In genomic region chr3:132417695-132418520, GRCh38 we compare ENCODE assay signal across 1 cellular context.
A peak's percentile ranks its signal among the peaks of the same experiment; 100 is the strongest.
TF ChIP-seq lines count a peak whose summit lies in the region.

No MANE protein-coding gene starts in this region.

TF ChIP-seq in HepG2, 621 proteins besides CTCF, POLR2A, EP300 and RAD21 (continued from another document and continues in another):
- TF ChIP-seq ZNF687 (CRISPR knock-in tag; IDR thresholded peaks at IDR 0.05) (peak; percentile 29), RFXAP (CRISPR knock-in tag; IDR thresholded peaks at IDR 0.05; ENCODE audit: borderline replicate concordance) (no peak), NR0B2 (CRISPR knock-in tag; IDR thresholded peaks at IDR 0.05) (no peak), ZSCAN30 (CRISPR knock-in tag; IDR thresholded peaks at IDR 0.05) (no peak), MAX (IDR thresholded peaks at IDR 0.05) (no peak), RFXANK (CRISPR knock-in tag; IDR thresholded peaks at IDR 0.05) (no peak), ZNF567 (CRISPR knock-in tag; IDR thresholded peaks at IDR 0.05; ENCODE audit: borderline replicate concordance) (no peak), YEATS4 (CRISPR knock-in tag; IDR thresholded peaks at IDR 0.05; ENCODE audit: borderline replicate concordance) (no peak; the same call in 1 of the 2 replicates), ZGPAT (CRISPR knock-in tag; IDR thresholded peaks at IDR 0.05) (peak; percentile 47; the same call in 1 of the 2 replicates), ZC3H13 (CRISPR knock-in tag; IDR thresholded peaks at IDR 0.05) (no peak), ZNF564 (CRISPR knock-in tag; IDR thresholded peaks at IDR 0.05) (no peak), ZNF772 (CRISPR knock-in tag; IDR thresholded peaks at IDR 0.05) (no peak), WIZ (CRISPR knock-in tag; IDR thresholded peaks at IDR 0.05) (peak; percentile 70; the same call in 1 of the 2 replicates), ZNF543 (CRISPR knock-in tag; IDR thresholded peaks at IDR 0.05) (no peak), STAG1 (CRISPR knock-in tag; IDR thresholded peaks at IDR 0.05) (no peak), ZNF441 (CRISPR knock-in tag; IDR thresholded peaks at IDR 0.05; ENCODE audit: borderline replicate concordance) (no peak), ZNF562 (CRISPR knock-in tag; IDR thresholded peaks at IDR 0.05; ENCODE audit: borderline replicate concordance) (no peak), TARDBP (CRISPR knock-in tag; IDR thresholded peaks at IDR 0.05) (no peak), ZNF605 (CRISPR knock-in tag; IDR thresholded peaks at IDR 0.05) (no peak), HINFP (CRISPR knock-in tag; IDR thresholded peaks at IDR 0.05; ENCODE audit: low read depth) (no peak), GFI1 (CRISPR knock-in tag; IDR thresholded peaks at IDR 0.05; ENCODE audit: borderline replicate concordance) (0 out of 2 replicates have a peak, but pooled peaks have one; percentile 3), ZNF337 (CRISPR knock-in tag; IDR thresholded peaks at IDR 0.05; ENCODE audit: borderline replicate concordance, low read depth) (no peak), MYNN (CRISPR knock-in tag; IDR thresholded peaks at IDR 0.05; ENCODE audit: low read depth) (no peak), FOXK1 (CRISPR knock-in tag; IDR thresholded peaks at IDR 0.05; ENCODE audit: borderline replicate concordance, low read depth) (no peak), DMAP1 (CRISPR knock-in tag; IDR thresholded peaks at IDR 0.05) (peak; percentile 27), NCOA2 (CRISPR knock-in tag; IDR thresholded peaks at IDR 0.05) (no peak), ZNF362 (CRISPR knock-in tag; IDR thresholded peaks at IDR 0.05; ENCODE audit: borderline replicate concordance) (no peak), TP53 (CRISPR knock-in tag; conservative IDR thresholded peaks at IDR 0.05) (no peak), SNRNP70 (IDR thresholded peaks at IDR 0.05; ENCODE audit: low read depth, low read length) (no peak), MTF2 (CRISPR knock-in tag; IDR thresholded peaks at IDR 0.05; ENCODE audit: borderline replicate concordance) (no peak), XRCC5 (optimal IDR thresholded peaks at IDR 0.05; ENCODE audit: low read length) (no peak), ZNF775 (CRISPR knock-in tag; IDR thresholded peaks at IDR 0.05; ENCODE audit: borderline replicate concordance) (no peak)
- TF ChIP-seq, protein P1, sequence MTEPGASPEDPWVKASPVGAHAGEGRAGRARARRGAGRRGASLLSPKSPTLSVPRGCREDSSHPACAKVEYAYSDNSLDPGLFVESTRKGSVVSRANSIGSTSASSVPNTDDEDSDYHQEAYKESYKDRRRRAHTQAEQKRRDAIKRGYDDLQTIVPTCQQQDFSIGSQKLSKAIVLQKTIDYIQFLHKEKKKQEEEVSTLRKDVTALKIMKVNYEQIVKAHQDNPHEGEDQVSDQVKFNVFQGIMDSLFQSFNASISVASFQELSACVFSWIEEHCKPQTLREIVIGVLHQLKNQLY (CRISPR knock-in tag; IDR thresholded peaks at IDR 0.05), result no peak
- TF ChIP-seq, protein P2, sequence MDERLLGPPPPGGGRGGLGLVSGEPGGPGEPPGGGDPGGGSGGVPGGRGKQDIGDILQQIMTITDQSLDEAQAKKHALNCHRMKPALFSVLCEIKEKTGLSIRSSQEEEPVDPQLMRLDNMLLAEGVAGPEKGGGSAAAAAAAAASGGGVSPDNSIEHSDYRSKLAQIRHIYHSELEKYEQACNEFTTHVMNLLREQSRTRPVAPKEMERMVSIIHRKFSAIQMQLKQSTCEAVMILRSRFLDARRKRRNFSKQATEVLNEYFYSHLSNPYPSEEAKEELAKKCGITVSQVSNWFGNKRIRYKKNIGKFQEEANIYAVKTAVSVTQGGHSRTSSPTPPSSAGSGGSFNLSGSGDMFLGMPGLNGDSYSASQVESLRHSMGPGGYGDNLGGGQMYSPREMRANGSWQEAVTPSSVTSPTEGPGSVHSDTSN (CRISPR knock-in tag; IDR thresholded peaks at IDR 0.05), result peak; percentile 56; the same call in 1 of the 2 replicates
- TF ChIP-seq, protein P3, sequence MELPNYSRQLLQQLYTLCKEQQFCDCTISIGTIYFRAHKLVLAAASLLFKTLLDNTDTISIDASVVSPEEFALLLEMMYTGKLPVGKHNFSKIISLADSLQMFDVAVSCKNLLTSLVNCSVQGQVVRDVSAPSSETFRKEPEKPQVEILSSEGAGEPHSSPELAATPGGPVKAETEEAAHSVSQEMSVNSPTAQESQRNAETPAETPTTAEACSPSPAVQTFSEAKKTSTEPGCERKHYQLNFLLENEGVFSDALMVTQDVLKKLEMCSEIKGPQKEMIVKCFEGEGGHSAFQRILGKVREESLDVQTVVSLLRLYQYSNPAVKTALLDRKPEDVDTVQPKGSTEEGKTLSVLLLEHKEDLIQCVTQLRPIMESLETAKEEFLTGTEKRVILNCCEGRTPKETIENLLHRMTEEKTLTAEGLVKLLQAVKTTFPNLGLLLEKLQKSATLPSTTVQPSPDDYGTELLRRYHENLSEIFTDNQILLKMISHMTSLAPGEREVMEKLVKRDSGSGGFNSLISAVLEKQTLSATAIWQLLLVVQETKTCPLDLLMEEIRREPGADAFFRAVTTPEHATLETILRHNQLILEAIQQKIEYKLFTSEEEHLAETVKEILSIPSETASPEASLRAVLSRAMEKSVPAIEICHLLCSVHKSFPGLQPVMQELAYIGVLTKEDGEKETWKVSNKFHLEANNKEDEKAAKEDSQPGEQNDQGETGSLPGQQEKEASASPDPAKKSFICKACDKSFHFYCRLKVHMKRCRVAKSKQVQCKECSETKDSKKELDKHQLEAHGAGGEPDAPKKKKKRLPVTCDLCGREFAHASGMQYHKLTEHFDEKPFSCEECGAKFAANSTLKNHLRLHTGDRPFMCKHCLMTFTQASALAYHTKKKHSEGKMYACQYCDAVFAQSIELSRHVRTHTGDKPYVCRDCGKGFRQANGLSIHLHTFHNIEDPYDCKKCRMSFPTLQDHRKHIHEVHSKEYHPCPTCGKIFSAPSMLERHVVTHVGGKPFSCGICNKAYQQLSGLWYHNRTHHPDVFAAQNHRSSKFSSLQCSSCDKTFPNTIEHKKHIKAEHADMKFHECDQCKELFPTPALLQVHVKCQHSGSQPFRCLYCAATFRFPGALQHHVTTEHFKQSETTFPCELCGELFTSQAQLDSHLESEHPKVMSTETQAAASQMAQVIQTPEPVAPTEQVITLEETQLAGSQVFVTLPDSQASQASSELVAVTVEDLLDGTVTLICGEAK (IDR thresholded peaks at IDR 0.05), result no peak
- TF ChIP-seq, protein P3 (CRISPR knock-in tag; IDR thresholded peaks at IDR 0.05), result no peak
